8 cellular contexts compared by ENCODE assay signal in the genomic region with DNA sequence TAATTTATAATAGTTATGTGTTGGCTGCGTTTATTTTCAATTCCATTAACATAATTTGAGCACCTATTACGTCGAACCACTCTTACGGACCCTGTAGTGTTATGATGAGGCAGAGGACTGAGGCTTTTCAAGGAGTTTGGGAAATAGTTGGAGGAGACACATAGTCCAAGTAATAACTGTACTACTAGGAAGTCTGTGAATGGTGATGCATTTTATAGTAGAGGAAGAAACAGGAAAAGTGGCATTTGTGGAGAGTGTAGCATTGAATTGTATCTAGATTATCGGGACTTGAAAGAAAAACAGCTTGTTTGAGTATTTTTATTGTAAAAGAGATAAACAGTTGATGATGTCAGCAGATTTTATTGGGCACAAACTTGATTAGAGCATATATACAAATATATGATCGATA. TPM values are rescaled to one million over a fixed set of nuclear protein-coding genes. Genes with fewer than 3 reads are reported as not detected.
DNase-seq lines count a peak whose midpoint lies in the region; ATAC-seq and TF ChIP-seq lines count a peak whose summit lies in the region.

No MANE protein-coding gene starts in this region.

- DNase-seq in heart left ventricle (no peak), Right ventricle myocardium inferior (ENCODE audit: missing footprints) (no peak), right lobe of liver (no peak), vagina (ENCODE audit: extremely low spot score in 2 of 2) (no peak), NCI-H446 treated with DMSO at 0.1 percent for 48 hours (lab: John Stamatoyannopoulos, UW) (no peak), GOT3 (lab: John Stamatoyannopoulos, UW) (no peak), NCI-H345 treated with DMSO at 0.1 percent for 48 hours (lab: John Stamatoyannopoulos, UW; ENCODE audit: unreplicated experiment) (no peak)
- DNase-seq in activated naive CD8-positive, alpha-beta T cell treated with anti-CD3 and anti-CD28 coated beads for 36 hours, result no peak

- intact Hi-C loops in heart left ventricle (cut with DNase I) (loop anchor here in 3 of 10 donors (5.0 to 10.0 kb wide), 3 partner anchors 55 to 238 kb away; no protein-coding TSS in a partner anchor), Right ventricle myocardium inferior (cut with DNase I) (loop anchor here (5.0 kb wide), 1 partner anchor 60 kb away; no protein-coding TSS in a partner anchor), right lobe of liver (cut with DNase I) (loop anchor here in 1 of 2 donors (10.0 kb wide), 1 partner anchor 148 kb away; a partner anchor contains a TSS), vagina (cut with DNase I) (no loop called here)

- peak overlapping the region; percentile 83 for H3K27ac Mint-ChIP-seq in activated naive CD8-positive, alpha-beta T cell treated with anti-CD3 and anti-CD28 coated beads for 36 hours

- H3K27me3 ChIP-seq in heart left ventricle (no peaks in the 10 kb centered on the region), right lobe of liver (no peaks in the 10 kb centered on the region), vagina (no peaks in the 10 kb centered on the region)

- H3K4me3 ChIP-seq in heart left ventricle, result peak overlapping the region; percentile 70 to 95 (median 88)
- peak overlapping the region; percentile 82 to 83 (median 82) for H3K4me3 ChIP-seq in right lobe of liver
- peak overlapping the region; percentile 94 to 98 for H3K4me3 ChIP-seq in vagina

- no peaks in the 10 kb centered on the region for H3K9me3 Mint-ChIP-seq in activated naive CD8-positive, alpha-beta T cell treated with anti-CD3 and anti-CD28 coated beads for 36 hours

- H3K27me3 Mint-ChIP-seq in activated naive CD8-positive, alpha-beta T cell treated with anti-CD3 and anti-CD28 coated beads for 36 hours, result no peaks in the 10 kb centered on the region

- H3K36me3 Mint-ChIP-seq in activated naive CD8-positive, alpha-beta T cell treated with anti-CD3 and anti-CD28 coated beads for 36 hours, result peaks cover 5% of the 10 kb centered on the region

- peak overlapping the region; percentile 88 for H3K4me3 Mint-ChIP-seq in activated naive CD8-positive, alpha-beta T cell treated with anti-CD3 and anti-CD28 coated beads for 36 hours

- 14 to 17% (median 15%) methylated on average over 6 of the region's 6 CpGs for WGBS in heart left ventricle, 4 donors
- 0% methylated on average over 6 of the region's 6 CpGs for WGBS in right lobe of liver (ENCODE audit: insufficient coverage, low coverage, low lambda C conversion rate, missing lambda C conversion rate)

- ATAC-seq in heart left ventricle, result no peak
- no peak for ATAC-seq in Right ventricle myocardium inferior
- ATAC-seq in right lobe of liver, result no peak

- H3K36me3 ChIP-seq in heart left ventricle (no peaks in the 10 kb centered on the region), right lobe of liver (no peaks in the 10 kb centered on the region), vagina (no peaks in the 10 kb centered on the region)

- TF ChIP-seq POLR2A in heart left ventricle (IDR thresholded peaks at IDR 0.05) (no peak), right lobe of liver (IDR thresholded peaks at IDR 0.05) (no peak), vagina (IDR thresholded peaks at IDR 0.05) (no peak)

- no peak for TF ChIP-seq CTCF in heart left ventricle (IDR thresholded peaks at IDR 0.05)
- no peak for TF ChIP-seq CTCF in right lobe of liver (IDR thresholded peaks at IDR 0.05)
- no peak for TF ChIP-seq CTCF in vagina (IDR thresholded peaks at IDR 0.05)

- H3K27ac ChIP-seq in heart left ventricle, result peak overlapping the region in 11 of 12 donors; percentile 1 to 99 (median 95)
- H3K27ac ChIP-seq in right lobe of liver, result peak overlapping the region; percentile 76 to 91 (median 77)
- peak overlapping the region; percentile 99 for H3K27ac ChIP-seq in vagina

- peaks cover 58% of the 10 kb centered on the region for H3K4me1 Mint-ChIP-seq in activated naive CD8-positive, alpha-beta T cell treated with anti-CD3 and anti-CD28 coated beads for 36 hours

- H3K9me3 ChIP-seq in heart left ventricle (no peaks in the 10 kb centered on the region), right lobe of liver (no peaks in the 10 kb centered on the region), vagina (no peaks in the 10 kb centered on the region)

- H3K4me1 ChIP-seq in heart left ventricle, result peaks cover 0 to 78% (median 55%) of the 10 kb centered on the region in 12 donors
- H3K4me1 ChIP-seq in right lobe of liver, result peaks cover 0 to 53% (median 23%) of the 10 kb centered on the region in 4 donors
- peaks cover 64% of the 10 kb centered on the region for H3K4me1 ChIP-seq in vagina

RNA-seq across cellular contexts. Expression of a gene that starts 1.7 kb away (rescaled TPM):
- total RNA-seq in heart left ventricle (10 to 100 TPM; 20.6 to 35.1 (median 28.8) TPM), Right ventricle myocardium inferior (23.7 TPM), right lobe of liver (10 to 100 TPM; 19.9 to 30.1 (median 25.1) TPM), vagina (51.8 TPM)
- polyA plus RNA-seq in heart left ventricle, result 10 to 100 TPM in 1 of 2 donors, 1 to 10 TPM in 1; 5.9 to 12.1 TPM
- 10 to 100 TPM; 76.3 to 79.2 TPM for total RNA-seq in activated naive CD8-positive, alpha-beta T cell treated with anti-CD3 and anti-CD28 coated beads for 36 hours
